26 cellular contexts compared by ENCODE assay signal in genomic region chr9:105233836-105234235, GRCh38. TPM values are rescaled to one million over a fixed set of nuclear protein-coding genes. Genes with fewer than 3 reads are reported as not detected.
DNase-seq lines count a peak whose midpoint lies in the region; TF ChIP-seq lines count a peak whose summit lies in the region.
"Had no signal": no experiment of that assay in that cellular context is flagged by ENCODE, and none has a peak within 500 bp of the region (broad histone marks: within the 10 kb centered on the region; RNA-seq: fewer than 3 reads in every experiment).

No MANE protein-coding gene starts in this region.

- H3K27me3 Mint-ChIP-seq in chondrocyte (ENCODE audit: low read depth), result peaks cover 4% of the 10 kb centered on the region

- H3K4me1 ChIP-seq in suprapubic skin, result no peaks in the 10 kb centered on the region
- H3K4me1 ChIP-seq: right atrium auricular region, tibial nerve had no signal

- H3K27ac ChIP-seq in suprapubic skin, result no peak overlapping the region
- H3K27ac ChIP-seq in substantia nigra (ENCODE audit: low read depth, low read length, poor library complexity, severe bottlenecking), result no peak overlapping the region
- H3K27ac ChIP-seq: HL-60, neutrophil, right atrium auricular region, tibial nerve had no signal

- peaks cover 5% of the 10 kb centered on the region for H3K4me1 Mint-ChIP-seq in chondrocyte (ENCODE audit: low read depth)
- H3K4me1 Mint-ChIP-seq: CD8-positive, alpha-beta memory T cell; memory B cell had no signal

- H3K9me3 Mint-ChIP-seq in chondrocyte (ENCODE audit: low read depth), result no peaks in the 10 kb centered on the region
- H3K9me3 Mint-ChIP-seq: activated T-cell treated with anti-CD3 and anti-CD28 coated beads, Interleukin-2, amount 50 U/mL, for 4 hours; CD8-positive, alpha-beta memory T cell; memory B cell; stimulated activated naive CD8-positive, alpha-beta T cell treated with anti-CD3 and anti-CD28 coated beads, Interleukin-15, Interleukin-2, amounts not matched to agents 100 ng/mL and 50 ng/mL, for 24 hours had no signal

- DNase-seq in ELR (ENCODE audit: low read depth) (peak; percentile 2), LHCN-M2 (ENCODE audit: low read depth) (peak; percentile 44), chondrocyte (ENCODE audit: low spot score) (no peak), myocyte (ENCODE audit: low read depth) (peak; percentile 34), suprapubic skin (ENCODE audit: low spot score in 2 of 2) (no peak), HuH-7.5 (ENCODE audit: low spot score) (no peak), substantia nigra (lab: John Stamatoyannopoulos, UW) (no peak), DMS79 (lab: John Stamatoyannopoulos, UW) (no peak)
- DNase-seq: activated CD4-positive, alpha-beta T cell treated with anti-CD3 and anti-CD28 coated beads for 4 hours; activated naive CD4-positive, alpha-beta T cell treated with Interleukin-2 at 50 U/mL for 16 hours; activated T-cell treated with anti-CD3 and anti-CD28 coated beads, Interleukin-2, amount 50 U/mL, for 4 hours; amygdala; CD8-positive, alpha-beta memory T cell; effector CD4-positive, alpha-beta T cell; left cardiac atrium; NCI-H187; NCI-H69; SHP77 treated with DMSO at 0.1 percent for 48 hours; stimulated activated CD4-positive, alpha-beta T cell treated with anti-CD3 and anti-CD28 coated beads, Interleukin-12 subunit alpha, Interleukin-12 subunit beta, amount 100 ng/mL, for 4 hours; stimulated activated CD4-positive, alpha-beta T cell treated with anti-CD3 and anti-CD28 coated beads, Interleukin-4, amount 100 ng/mL, for 4 hours had no signal

- no peaks in the 10 kb centered on the region for H3K9me3 ChIP-seq in suprapubic skin
- H3K9me3 ChIP-seq: neutrophil, right atrium auricular region, tibial nerve had no signal

- no peak for TF ChIP-seq POLR2A in suprapubic skin (IDR thresholded peaks at IDR 0.05)

- no peak overlapping the region for H3K4me3 ChIP-seq in suprapubic skin
- H3K4me3 ChIP-seq: right atrium auricular region, tibial nerve had no signal

- no peak overlapping the region for H3K4me3 Mint-ChIP-seq in chondrocyte (ENCODE audit: unreplicated experiment)
- H3K4me3 Mint-ChIP-seq: activated T-cell treated with anti-CD3 and anti-CD28 coated beads, Interleukin-2, amount 50 U/mL, for 4 hours; CD8-positive, alpha-beta memory T cell; memory B cell; stimulated activated naive CD8-positive, alpha-beta T cell treated with anti-CD3 and anti-CD28 coated beads, Interleukin-15, Interleukin-2, amounts not matched to agents 100 ng/mL and 50 ng/mL, for 24 hours had no signal

- peak overlapping the region; percentile 6 for H3K27ac Mint-ChIP-seq in chondrocyte (ENCODE audit: unreplicated experiment)
- H3K27ac Mint-ChIP-seq: CD8-positive, alpha-beta memory T cell; memory B cell; stimulated activated naive CD8-positive, alpha-beta T cell treated with anti-CD3 and anti-CD28 coated beads, Interleukin-15, Interleukin-2, amounts not matched to agents 100 ng/mL and 50 ng/mL, for 24 hours had no signal

- H3K27me3 ChIP-seq in suprapubic skin, result no peaks in the 10 kb centered on the region
- H3K27me3 ChIP-seq: neutrophil, right atrium auricular region, tibial nerve had no signal

- H3K36me3 ChIP-seq in suprapubic skin, result no peaks in the 10 kb centered on the region
- H3K36me3 ChIP-seq: neutrophil, right atrium auricular region, tibial nerve had no signal

- H3K36me3 Mint-ChIP-seq in chondrocyte (ENCODE audit: low read depth), result no peaks in the 10 kb centered on the region
- H3K36me3 Mint-ChIP-seq: memory B cell had no signal

- TF ChIP-seq CTCF in chondrocyte (IDR thresholded peaks at IDR 0.05) (no peak), suprapubic skin (IDR thresholded peaks at IDR 0.05) (no peak)

- no peak for TF ChIP-seq EP300 in suprapubic skin (IDR thresholded peaks at IDR 0.05)

RNA-seq across cellular contexts. Expression of gene SLC44A1, which starts 10.6 kb away (rescaled TPM):
- 30.5 and 32.0 TPM in 2 replicates for total RNA-seq in LHCN-M2 (2014; rRNA removed)
- 5.6 TPM for polyA plus RNA-seq in LHCN-M2 (2012)
- total RNA-seq in chondrocyte, result 17.1 to 34.5 TPM (median 18.6 TPM) in 3 replicates
- 51.7 and 55.5 TPM in 2 replicates for total RNA-seq in myocyte
- 23.0 TPM for polyA plus RNA-seq in myocyte (2012)
- total RNA-seq in suprapubic skin, result 10 to 100 TPM; 36.2 to 79.0 (median 57.2) TPM

Comparison
In these comparisons a context has a peak if more than half of its experiments do, and no peak if none do; other contexts are left out.
1. DNase-seq: peak in ELR (single experiment), LHCN-M2 (single experiment) and myocyte (single experiment); none in chondrocyte (single experiment), suprapubic skin (0 of 2), HuH-7.5 (single experiment), substantia nigra (0 of 49) and DMS79 (single experiment).